In the genomic region with DNA sequence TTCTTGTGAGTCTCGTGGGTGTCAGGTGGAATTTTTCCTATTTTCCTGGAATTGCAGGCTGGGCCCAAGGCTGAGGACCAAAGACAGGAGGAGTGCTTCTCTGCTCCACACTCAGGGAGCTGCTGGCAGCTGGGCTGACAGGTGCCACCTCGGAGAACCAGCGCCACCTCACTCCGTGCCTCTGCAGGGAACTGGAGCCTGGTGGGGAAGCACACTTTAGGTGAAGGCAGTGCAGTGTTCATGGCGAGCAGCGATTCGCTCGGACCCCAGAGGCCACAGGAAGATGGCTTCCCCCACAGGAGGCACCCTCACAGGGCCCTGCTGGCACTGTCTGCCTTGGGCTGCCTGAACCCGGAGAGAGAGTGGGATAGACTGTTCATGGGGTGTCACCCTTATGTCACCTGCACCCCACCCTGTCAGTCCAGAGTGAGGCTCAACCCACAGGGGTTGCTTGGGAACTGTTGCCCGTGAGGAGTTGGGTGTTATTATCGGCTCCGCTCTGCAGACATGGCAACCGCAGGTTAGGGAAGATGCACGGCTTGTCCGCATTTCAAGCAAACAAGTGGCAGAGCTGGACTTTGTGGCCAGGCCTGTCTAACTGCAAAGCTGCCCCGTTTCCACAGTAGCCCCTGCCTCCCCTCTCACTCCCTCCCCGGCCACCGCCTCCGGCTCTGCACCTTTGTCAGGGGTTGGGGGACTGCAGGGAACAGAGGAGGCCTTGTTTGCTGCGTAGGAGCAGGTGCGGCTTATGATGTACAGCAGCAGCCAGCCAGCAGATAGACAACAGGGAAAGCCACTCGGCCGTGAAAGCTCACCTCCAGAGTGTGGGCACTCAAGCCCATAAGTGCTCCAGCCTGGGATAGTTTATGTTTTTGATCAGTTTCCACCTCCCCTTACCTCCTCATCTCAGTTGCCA, we compare ENCODE assay signal across 23 cellular contexts. TPM values are rescaled to one million over a fixed set of nuclear protein-coding genes. Genes with fewer than 3 reads are reported as not detected.
DNase-seq lines count a peak whose midpoint lies in the region; ATAC-seq and TF ChIP-seq lines count a peak whose summit lies in the region.
"Had no signal": no experiment of that assay in that cellular context is flagged by ENCODE, and none has a peak within 500 bp of the region (broad histone marks: within the 10 kb centered on the region; RNA-seq: fewer than 3 reads in every experiment).

No MANE protein-coding gene starts in this region.

- no peaks in the 10 kb centered on the region for H3K9me3 Mint-ChIP-seq in activated naive CD4-positive, alpha-beta T cell treated with anti-CD3 and anti-CD28 coated beads, Interleukin-2, amount 10 ng/mL, durations not matched to agents 7 days and 5 days
- H3K9me3 Mint-ChIP-seq in endothelial cell (ENCODE audit: unreplicated experiment), result no peaks in the 10 kb centered on the region
- H3K9me3 Mint-ChIP-seq: activated CD8-positive, alpha-beta T cell treated with anti-CD3 and anti-CD28 coated beads for 36 hours; CD8-positive, alpha-beta memory T cell; memory B cell; stimulated activated naive CD8-positive, alpha-beta T cell treated with anti-CD3 and anti-CD28 coated beads, Interleukin-15, Interleukin-2, amounts not matched to agents 100 ng/mL and 50 ng/mL, for 24 hours had no signal

- H3K36me3 ChIP-seq in WERI-Rb-1, result peaks cover 13% of the 10 kb centered on the region

- TF ChIP-seq CTCF in WERI-Rb-1 (IDR thresholded peaks at IDR 0.05; ENCODE audit: low read depth, low read length) (no peak), endothelial cell (IDR thresholded peaks at IDR 0.05; ENCODE audit: unreplicated experiment) (no peak)

- DNase-seq in activated naive CD4-positive, alpha-beta T cell treated with anti-CD3 and anti-CD28 coated beads, Interleukin-2, amount 10 ng/mL, durations not matched to agents 7 days and 5 days, result no peak
- no peak for DNase-seq in activated naive CD4-positive, alpha-beta T cell treated with anti-CD3 and anti-CD28 coated beads, Interleukin-2, amount 50 U/mL, for 16 hours
- DNase-seq in NCI-H2171 treated with DMSO at 0.1 percent for 48 hours (lab: John Stamatoyannopoulos, UW) (peak; percentile 58), WERI-Rb-1 (peak; percentile 46), SIG-M5 treated with dmso at 0.1 percent for 504 hours (lab: John Stamatoyannopoulos, UW; ENCODE audit: unreplicated experiment) (no peak), endothelial cell (ENCODE audit: low spot score) (no peak)
- DNase-seq: activated CD8-positive, alpha-beta T cell treated with anti-CD3 and anti-CD28 coated beads for 36 hours; amniotic stem cell; CD8-positive, alpha-beta memory T cell; cortex of kidney; GOT3; IMR-90; NCI-H1436 treated with DMSO at 0.1 percent for 48 hours; NCI-H774; stimulated activated CD4-positive, alpha-beta T cell treated with anti-CD3 and anti-CD28 coated beads, Interleukin-4, amount 100 ng/mL, for 1 hour had no signal

- peaks cover 18% of the 10 kb centered on the region for H3K4me1 Mint-ChIP-seq in activated naive CD4-positive, alpha-beta T cell treated with anti-CD3 and anti-CD28 coated beads, Interleukin-2, amount 10 ng/mL, durations not matched to agents 7 days and 5 days
- peaks cover 10% of the 10 kb centered on the region for H3K4me1 Mint-ChIP-seq in endothelial cell (ENCODE audit: unreplicated experiment)

- no peaks in the 10 kb centered on the region for H3K9me3 ChIP-seq in WERI-Rb-1 (ENCODE audit: severe bottlenecking)
- H3K9me3 ChIP-seq: tibial nerve had no signal

- ATAC-seq in GM21423 (IDR thresholded peaks at IDR 0.05; ENCODE audit: unreplicated experiment) (no peak), GM21529 (IDR thresholded peaks at IDR 0.05; ENCODE audit: unreplicated experiment) (no peak)
- ATAC-seq: activated CD4-positive, CD25-positive, alpha-beta regulatory T cell treated with anti-CD3 and anti-CD28 coated beads, Interleukin-2, amount 50 U/mL, for 24 hours; activated CD8-positive, alpha-beta T cell treated with anti-CD3 and anti-CD28 coated beads for 36 hours; GM12878 had no signal

- CTCF ChIA-PET in activated naive CD4-positive, alpha-beta T cell treated with anti-CD3 and anti-CD28 coated beads, Interleukin-2, amount 10 ng/mL, durations not matched to agents 7 days and 5 days (lab: Charles Lee), result no interaction called here

- peaks cover 7% of the 10 kb centered on the region for H3K27me3 Mint-ChIP-seq in activated naive CD4-positive, alpha-beta T cell treated with anti-CD3 and anti-CD28 coated beads, Interleukin-2, amount 10 ng/mL, durations not matched to agents 7 days and 5 days
- H3K27me3 Mint-ChIP-seq in endothelial cell (ENCODE audit: unreplicated experiment), result peaks cover 2% of the 10 kb centered on the region
- H3K27me3 Mint-ChIP-seq: activated CD8-positive, alpha-beta T cell treated with anti-CD3 and anti-CD28 coated beads for 36 hours; CD8-positive, alpha-beta memory T cell; memory B cell; stimulated activated naive CD8-positive, alpha-beta T cell treated with anti-CD3 and anti-CD28 coated beads, Interleukin-15, Interleukin-2, amounts not matched to agents 100 ng/mL and 50 ng/mL, for 24 hours had no signal

- H3K27me3 ChIP-seq in WERI-Rb-1 (ENCODE audit: insufficient read depth, low read depth, severe bottlenecking), result no peaks in the 10 kb centered on the region
- H3K27me3 ChIP-seq: tibial nerve had no signal

- no peaks in the 10 kb centered on the region for H3K36me3 Mint-ChIP-seq in activated naive CD4-positive, alpha-beta T cell treated with anti-CD3 and anti-CD28 coated beads, Interleukin-2, amount 10 ng/mL, durations not matched to agents 7 days and 5 days
- H3K36me3 Mint-ChIP-seq in endothelial cell (ENCODE audit: low read depth, unreplicated experiment), result no peaks in the 10 kb centered on the region
- H3K36me3 Mint-ChIP-seq: memory B cell had no signal

- 0 out of 2 replicates have a peak overlapping the region, but pooled peaks have one; percentile 4 for H3K27ac ChIP-seq in WERI-Rb-1
- H3K27ac ChIP-seq: tibial nerve had no signal

- no peak overlapping the region for H3K4me3 ChIP-seq in WERI-Rb-1 (ENCODE audit: low read depth, low read length)
- H3K4me3 ChIP-seq: GM12878, tibial nerve had no signal

- peak overlapping the region; percentile 49 for H3K27ac Mint-ChIP-seq in activated naive CD4-positive, alpha-beta T cell treated with anti-CD3 and anti-CD28 coated beads, Interleukin-2, amount 10 ng/mL, durations not matched to agents 7 days and 5 days
- no peak overlapping the region for H3K27ac Mint-ChIP-seq in endothelial cell (ENCODE audit: unreplicated experiment)
- H3K27ac Mint-ChIP-seq: activated CD8-positive, alpha-beta T cell treated with anti-CD3 and anti-CD28 coated beads for 36 hours; CD8-positive, alpha-beta memory T cell; memory B cell; stimulated activated naive CD8-positive, alpha-beta T cell treated with anti-CD3 and anti-CD28 coated beads, Interleukin-15, Interleukin-2, amounts not matched to agents 100 ng/mL and 50 ng/mL, for 24 hours had no signal

- H3K4me3 Mint-ChIP-seq in activated naive CD4-positive, alpha-beta T cell treated with anti-CD3 and anti-CD28 coated beads, Interleukin-2, amount 10 ng/mL, durations not matched to agents 7 days and 5 days, result no peak overlapping the region
- no peak overlapping the region for H3K4me3 Mint-ChIP-seq in endothelial cell (ENCODE audit: unreplicated experiment)
- H3K4me3 Mint-ChIP-seq: activated CD8-positive, alpha-beta T cell treated with anti-CD3 and anti-CD28 coated beads for 36 hours; CD8-positive, alpha-beta memory T cell; memory B cell; stimulated activated naive CD8-positive, alpha-beta T cell treated with anti-CD3 and anti-CD28 coated beads, Interleukin-15, Interleukin-2, amounts not matched to agents 100 ng/mL and 50 ng/mL, for 24 hours had no signal

RNA-seq across cellular contexts. Expression of gene TBC1D24, which starts 15.5 kb away (rescaled TPM):
- 17.3 TPM for total RNA-seq in endothelial cell (ENCODE audit: unreplicated experiment)

RNA-seq across cellular contexts. Expression of gene NTN3, which starts 19.4 kb away (rescaled TPM):
- not detected for total RNA-seq in endothelial cell (ENCODE audit: unreplicated experiment)
- total RNA-seq: activated CD8-positive, alpha-beta T cell treated with anti-CD3 and anti-CD28 coated beads for 36 hours; bronchial epithelial cell; CD8-positive, alpha-beta memory T cell; GM12878 had no signal

RNA-seq across cellular contexts. Expression of gene ATP6V0C, which starts 23.3 kb away (rescaled TPM):
- 157 TPM for total RNA-seq in endothelial cell (ENCODE audit: unreplicated experiment)

RNA-seq across cellular contexts. Expression of gene AMDHD2, which starts 29.7 kb away (rescaled TPM):
- total RNA-seq in endothelial cell (ENCODE audit: unreplicated experiment), result 53.3 TPM

RNA-seq across cellular contexts. Expression of gene TEDC2, which starts 30.5 kb away (rescaled TPM):
- 9.1 TPM for total RNA-seq in endothelial cell (ENCODE audit: unreplicated experiment)

Comparison
In these comparisons a context has a peak if more than half of its experiments do, and no peak if none do; other contexts are left out.
1. DNase-seq: peak in NCI-H2171 treated with DMSO at 0.1 percent for 48 hours (single experiment) and WERI-Rb-1 (single experiment); none in activated naive CD4-positive, alpha-beta T cell treated with anti-CD3 and anti-CD28 coated beads, Interleukin-2, amount 10 ng/mL, durations not matched to agents 7 days and 5 days (single experiment), activated naive CD4-positive, alpha-beta T cell treated with anti-CD3 and anti-CD28 coated beads, Interleukin-2, amount 50 U/mL, for 16 hours (single experiment), SIG-M5 treated with dmso at 0.1 percent for 504 hours (single experiment) and endothelial cell (single experiment).